ENCODE assay signal across 9 cellular contexts in the genomic region with DNA sequence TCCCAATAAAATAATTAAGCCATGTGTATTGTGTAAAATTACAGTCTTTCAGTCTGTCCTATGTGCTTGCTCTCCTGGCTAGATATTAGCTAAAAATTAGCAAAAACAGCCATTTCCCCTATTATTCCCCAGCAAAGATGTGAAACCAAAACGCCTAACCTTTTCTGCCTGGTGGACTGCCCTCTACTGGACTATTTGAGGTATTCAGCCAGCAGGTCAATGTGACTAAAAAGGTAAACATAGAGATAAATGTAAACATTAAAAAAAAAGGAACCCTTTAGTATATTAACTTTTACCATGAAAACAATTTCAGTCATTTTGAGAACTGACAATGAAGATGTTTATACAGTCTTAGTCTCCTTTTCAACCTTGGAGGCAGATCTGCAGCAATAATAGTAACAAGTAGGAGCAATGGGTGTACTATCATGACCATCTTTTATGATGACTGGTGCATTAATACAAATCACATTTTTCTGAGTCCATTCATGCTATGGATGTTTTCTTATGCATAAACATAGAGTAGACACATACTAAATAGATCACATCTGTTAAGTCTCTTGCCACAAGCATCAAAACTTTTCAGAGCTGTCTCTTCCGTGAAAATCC. TPM values are rescaled to one million over a fixed set of nuclear protein-coding genes. Genes with fewer than 3 reads are reported as not detected.
DNase-seq lines count a peak whose midpoint lies in the region; ATAC-seq and TF ChIP-seq lines count a peak whose summit lies in the region.
"Had no signal": no experiment of that assay in that cellular context is flagged by ENCODE, and none has a peak within 500 bp of the region (broad histone marks: within the 10 kb centered on the region; RNA-seq: fewer than 3 reads in every experiment).

No MANE protein-coding gene starts in this region.

- no peak for ATAC-seq in activated T-cell treated with anti-CD3 and anti-CD28 coated beads, Interleukin-2, amount 50 U/mL, for 72 hours (replicated peaks in 1 of 2)
- peak; percentile 39 for ATAC-seq in GM19468 (IDR thresholded peaks at IDR 0.05; ENCODE audit: extremely low read depth, unreplicated experiment)

- TF ChIP-seq CTCF in WI38 (IDR thresholded peaks at IDR 0.05; ENCODE audit: low read depth, low read length) (peak; percentile 72), left ventricle myocardium inferior (IDR thresholded peaks at IDR 0.05; ENCODE audit: borderline replicate concordance) (peak; percentile 81), spleen (IDR thresholded peaks at IDR 0.05 in 8 of 11, conservative IDR thresholded peaks at IDR 0.05 in 3 of 11) (peak; percentile 37 to 79 (median 67))

- WGBS in spleen, 5 donors = 46 to 54% (median 52%) methylated on average over 2 of the region's 2 CpGs

- H3K27ac ChIP-seq in left ventricle myocardium inferior (replicated peaks) = no peak overlapping the region
- H3K27ac ChIP-seq in spleen = no peak overlapping the region

- H3K4me1 ChIP-seq in left ventricle myocardium inferior (no peaks in the 10 kb centered on the region), spleen (peaks cover 0 to 14% (median under 1%) of the 10 kb centered on the region in 6 donors)
- H3K4me1 ChIP-seq: HAP-1 had no signal

- H3K27me3 ChIP-seq in left ventricle myocardium inferior (ENCODE audit: low read depth) (no peaks in the 10 kb centered on the region), spleen (replicated peaks in 1 of 7) (no peaks in the 10 kb centered on the region)

- H3K4me3 Mint-ChIP-seq in activated T-cell treated with anti-CD3 and anti-CD28 coated beads, Interleukin-2, amount 50 U/mL, for 72 hours = no peak overlapping the region

- no peak for DNase-seq in activated T-cell treated with anti-CD3 and anti-CD28 coated beads, Interleukin-2, amount 50 U/mL, for 72 hours
- DNase-seq in activated T-cell treated with anti-CD3 and anti-CD28 coated beads for 4 hours (no peak), HT-29 (ENCODE audit: low spot score) (peak; percentile 67), left ventricle myocardium inferior (no peak), spleen (no peak), NCI-H187 (lab: John Stamatoyannopoulos, UW) (no peak)

- H3K36me3 Mint-ChIP-seq in activated T-cell treated with anti-CD3 and anti-CD28 coated beads, Interleukin-2, amount 50 U/mL, for 72 hours (ENCODE audit: insufficient read depth in 2 of 2) = peaks cover 16 to 34% of the 10 kb centered on the region in 2 donors

- TF ChIP-seq POLR2A in spleen (IDR thresholded peaks at IDR 0.05) = no peak

- peaks cover 82% of the 10 kb centered on the region for H3K36me3 ChIP-seq in left ventricle myocardium inferior
- H3K36me3 ChIP-seq in spleen = peaks cover 6 to 90% (median 70%) of the 10 kb centered on the region in 6 donors

- peaks cover under 1 to 2% of the 10 kb centered on the region in 2 donors for H3K9me3 Mint-ChIP-seq in activated T-cell treated with anti-CD3 and anti-CD28 coated beads, Interleukin-2, amount 50 U/mL, for 72 hours

- no peaks in the 10 kb centered on the region for H3K27me3 Mint-ChIP-seq in activated T-cell treated with anti-CD3 and anti-CD28 coated beads, Interleukin-2, amount 50 U/mL, for 72 hours (ENCODE audit: low read depth)

- H3K9me3 ChIP-seq in left ventricle myocardium inferior (replicated peaks) (no peaks in the 10 kb centered on the region), spleen (no peaks in the 10 kb centered on the region)
- H3K9me3 ChIP-seq: HAP-1 had no signal

- peak overlapping the region; percentile 0 for H3K27ac Mint-ChIP-seq in activated T-cell treated with anti-CD3 and anti-CD28 coated beads, Interleukin-2, amount 50 U/mL, for 72 hours

- H3K4me3 ChIP-seq in WI38 (ENCODE audit: low read depth, low read length) = no peak overlapping the region
- H3K4me3 ChIP-seq in left ventricle myocardium inferior = no peak overlapping the region
- H3K4me3 ChIP-seq in spleen = no peak overlapping the region
- H3K4me3 ChIP-seq: HAP-1 had no signal

- intact Hi-C loops in left ventricle myocardium inferior (cut with micrococcal nuclease) = loop anchor here (2.0 kb wide), 1 partner anchor 196 kb away; no protein-coding TSS in a partner anchor
- intact Hi-C loops in spleen (cut with DNase I; ENCODE audit: low total_unique reads) = loop anchor here (5.0 to 10.0 kb wide), 2 partner anchors 199 to 516 kb away; no protein-coding TSS in a partner anchor

- peaks cover 6% of the 10 kb centered on the region for H3K4me1 Mint-ChIP-seq in activated T-cell treated with anti-CD3 and anti-CD28 coated beads, Interleukin-2, amount 50 U/mL, for 72 hours (ENCODE audit: low read depth)

RNA-seq across cellular contexts. Expression of a gene that starts 10.1 kb away (rescaled TPM):
- total RNA-seq in activated T-cell treated with anti-CD3 and anti-CD28 coated beads, Interleukin-2, amount 50 U/mL, for 72 hours = 10 to 100 TPM; 43.0 to 50.0 TPM
- 15.8 and 21.1 TPM in 2 replicates for total RNA-seq in HT-29 (2014; rRNA removed; shearing (Covaris generic))
- 24.1 TPM for total RNA-seq in left ventricle myocardium inferior
- total RNA-seq in spleen = 10 to 100 TPM; 40.1 to 90.4 (median 53.7) TPM
- polyA plus RNA-seq in spleen = 10 to 100 TPM; 30.6 to 36.4 (median 34.5) TPM

RNA-seq across cellular contexts. Expression of a gene that starts 10.5 kb away (rescaled TPM):
- 10 to 100 TPM; 58.7 to 63.4 TPM for total RNA-seq in activated T-cell treated with anti-CD3 and anti-CD28 coated beads, Interleukin-2, amount 50 U/mL, for 72 hours
- total RNA-seq in HT-29 (2014; rRNA removed; shearing (Covaris generic)) = 22.8 and 28.8 TPM in 2 replicates
- total RNA-seq in left ventricle myocardium inferior = 57.3 TPM
- total RNA-seq in spleen = 100 to 1,000 TPM in 1 of 7 donors, 10 to 100 TPM in 6; 56.4 to 190 (median 63.3) TPM
- 10 to 100 TPM; 42.0 to 64.7 (median 60.1) TPM for polyA plus RNA-seq in spleen

RNA-seq across cellular contexts. Expression of a gene that starts 14.8 kb away (rescaled TPM):
- total RNA-seq in activated T-cell treated with anti-CD3 and anti-CD28 coated beads, Interleukin-2, amount 50 U/mL, for 72 hours = under 1 TPM; 0.42 to 0.50 TPM
- total RNA-seq in HT-29 (2014; rRNA removed; shearing (Covaris generic)) = not detected in 2 replicates
- 6.8 TPM for total RNA-seq in left ventricle myocardium inferior
- total RNA-seq in spleen = 10 to 100 TPM in 1 of 7 donors, 1 to 10 TPM in 6; 1.4 to 11.1 (median 2.5) TPM
- 1 to 10 TPM; 1.4 to 2.0 (median 1.5) TPM for polyA plus RNA-seq in spleen
